11 cellular contexts compared by ENCODE assay signal in genomic region chr12:68420225-68421008, GRCh38.
DNase-seq lines count a peak whose midpoint lies in the region; ATAC-seq and TF ChIP-seq lines count a peak whose summit lies in the region.
"Had no signal": no experiment of that assay in that cellular context is flagged by ENCODE, and none has a peak within 500 bp of the region (broad histone marks: within the 10 kb centered on the region; RNA-seq: fewer than 3 reads in every experiment).

No MANE protein-coding gene starts in this region.

- no peaks in the 10 kb centered on the region for H3K9me3 Mint-ChIP-seq in activated T-helper 17 cell treated with anti-CD3 and anti-CD28 coated beads, Interleukin-2, amount 50 U/mL, for 72 hours
- H3K9me3 Mint-ChIP-seq in CD14-positive monocyte = peaks cover 0 to 5% (median 0%) of the 10 kb centered on the region in 7 donors

- H3K9me3 ChIP-seq in hepatocyte (ENCODE audit: low read depth) (no peaks in the 10 kb centered on the region), skeletal muscle tissue (ENCODE audit: control insufficient read depth in 3 of 3, low read length in 3 of 3) (no peaks in the 10 kb centered on the region), MG63 (no peaks in the 10 kb centered on the region)

- no peak overlapping the region for H2AFZ ChIP-seq in hepatocyte

- H3K36me3 Mint-ChIP-seq in activated T-helper 17 cell treated with anti-CD3 and anti-CD28 coated beads, Interleukin-2, amount 50 U/mL, for 72 hours (ENCODE audit: low read depth) = no peaks in the 10 kb centered on the region
- peaks cover 2 to 4% of the 10 kb centered on the region in 2 donors for H3K36me3 Mint-ChIP-seq in CD14-positive monocyte

- H3K79me2 ChIP-seq in hepatocyte = no peaks in the 10 kb centered on the region

- no peaks in the 10 kb centered on the region for H3K36me3 ChIP-seq in hepatocyte (replicated peaks; ENCODE audit: insufficient read depth, low read depth)
- H3K36me3 ChIP-seq in skeletal muscle tissue (ENCODE audit: control insufficient read depth in 3 of 3, insufficient read depth in 3 of 3, low read length in 3 of 3) = no peaks in the 10 kb centered on the region
- no peaks in the 10 kb centered on the region for H3K36me3 ChIP-seq in MG63

- peak overlapping the region; percentile 79 for H3K27ac Mint-ChIP-seq in activated T-helper 17 cell treated with anti-CD3 and anti-CD28 coated beads, Interleukin-2, amount 50 U/mL, for 72 hours
- H3K27ac Mint-ChIP-seq in CD14-positive monocyte = no peak overlapping the region

- 61% methylated on average over 11 of the region's 11 CpGs for WGBS in hepatocyte (ENCODE audit: low lambda C conversion rate, missing lambda C conversion rate)

- H3K4me1 Mint-ChIP-seq in activated T-helper 17 cell treated with anti-CD3 and anti-CD28 coated beads, Interleukin-2, amount 50 U/mL, for 72 hours = peaks cover 21% of the 10 kb centered on the region
- H3K4me1 Mint-ChIP-seq in CD14-positive monocyte = peaks cover 21% of the 10 kb centered on the region

- H3K27me3 ChIP-seq in hepatocyte (no peaks in the 10 kb centered on the region), skeletal muscle tissue (ENCODE audit: control insufficient read depth in 3 of 3, insufficient read depth in 3 of 3, low read length in 3 of 3) (no peaks in the 10 kb centered on the region), MG63 (no peaks in the 10 kb centered on the region)
- H3K27me3 ChIP-seq: dorsolateral prefrontal cortex had no signal

- peak; percentile 91 for ATAC-seq in activated T-helper 17 cell treated with anti-CD3 and anti-CD28 coated beads, Interleukin-2, amount 50 U/mL, for 72 hours (replicated peaks)

- H3K27me3 Mint-ChIP-seq in activated T-helper 17 cell treated with anti-CD3 and anti-CD28 coated beads, Interleukin-2, amount 50 U/mL, for 72 hours = no peaks in the 10 kb centered on the region
- H3K27me3 Mint-ChIP-seq in CD14-positive monocyte (ENCODE audit: low read depth in 3 of 3) = peaks cover 0 to 1% (median 0%) of the 10 kb centered on the region in 3 donors

- no peak for TF ChIP-seq CTCF in hepatocyte (IDR thresholded peaks at IDR 0.05; ENCODE audit: poor library complexity)
- no peak for TF ChIP-seq CTCF in CD14-positive monocyte (IDR thresholded peaks at IDR 0.05)

- no peaks in the 10 kb centered on the region for H4K20me1 ChIP-seq in hepatocyte (ENCODE audit: insufficient read depth, poor library complexity, severe bottlenecking)

- H3K4me3 ChIP-seq in hepatocyte (no peak overlapping the region), skeletal muscle tissue (ENCODE audit: low read length in 3 of 3) (peak overlapping the region in 2 of 3 donors; percentile 16 to 25), MG63 (no peak overlapping the region)

- intact Hi-C loops in CD14-positive monocyte (cut with micrococcal nuclease) = no loop called here

- H3K9ac ChIP-seq in skeletal muscle tissue (ENCODE audit: low read depth in 1 of 3, low read length in 3 of 3) = peak overlapping the region in 1 of 3 donors; percentile 28

- no peaks in the 10 kb centered on the region for H3K9me2 ChIP-seq in hepatocyte (replicated peaks; ENCODE audit: insufficient read depth)

- no peak overlapping the region for H3K4me2 ChIP-seq in hepatocyte

- H3K4me1 ChIP-seq in hepatocyte (ENCODE audit: insufficient read depth) (peaks cover 7% of the 10 kb centered on the region), skeletal muscle tissue (ENCODE audit: control insufficient read depth in 3 of 3, insufficient read depth in 3 of 3, low read length in 3 of 3) (peaks cover 9 to 14% (median 10%) of the 10 kb centered on the region in 3 donors)

- peak overlapping the region; percentile 35 for H3K27ac ChIP-seq in hepatocyte
- H3K27ac ChIP-seq in skeletal muscle tissue (ENCODE audit: low read depth, low read length) = peak overlapping the region; percentile 59

- DNase-seq in EH (ENCODE audit: low read depth) = peak; percentile 22
- DNase-seq in hepatocyte (ENCODE audit: low spot score) = peak; percentile 49
- DNase-seq in NCI-H82 treated with DMSO at 0.1 percent for 48 hours (lab: John Stamatoyannopoulos, UW; ENCODE audit: unreplicated experiment) = no peak
- no peak for DNase-seq in central memory CD4-positive, alpha-beta T cell
- no peak for DNase-seq in MG63
- no peak for DNase-seq in CD14-positive monocyte (ENCODE audit: low spot score)
- DNase-seq: DMS79, NCI-H2029 treated with DMSO at 0.1 percent for 48 hours had no signal

- peak overlapping the region; percentile 62 for H3K4me3 Mint-ChIP-seq in activated T-helper 17 cell treated with anti-CD3 and anti-CD28 coated beads, Interleukin-2, amount 50 U/mL, for 72 hours
- H3K4me3 Mint-ChIP-seq in CD14-positive monocyte = no peak overlapping the region

Comparison
In these comparisons a context has a peak if more than half of its experiments do, and no peak if none do; other contexts are left out.
1. DNase-seq: peak in EH (single experiment) and hepatocyte (single experiment); none in NCI-H82 treated with DMSO at 0.1 percent for 48 hours (single experiment), central memory CD4-positive, alpha-beta T cell (single experiment), MG63 (single experiment) and CD14-positive monocyte (single experiment).
2. H3K4me3 ChIP-seq: peak in skeletal muscle tissue (2 of 3); none in hepatocyte (single experiment) and MG63 (single experiment).